In genomic region chr5:44935262-44935661, GRCh38 we compare ENCODE assay signal across 13 cellular contexts.
DNase-seq lines count a peak whose midpoint lies in the region; ATAC-seq, FAIRE-seq and TF ChIP-seq lines count a peak whose summit lies in the region.
"Had no signal": no experiment of that assay in that cellular context is flagged by ENCODE, and none has a peak within 500 bp of the region (broad histone marks: within the 10 kb centered on the region; RNA-seq: fewer than 3 reads in every experiment).

No MANE protein-coding gene starts in this region.

- H3K27ac Mint-ChIP-seq in endothelial cell (ENCODE audit: unreplicated experiment) = no peak overlapping the region
- H3K27ac Mint-ChIP-seq: activated B cell treated with CpG ODN at 0.5 μM for 24 hours had no signal

- intact Hi-C loops in A673 (cut with micrococcal nuclease; ENCODE audit: unreplicated experiment) = loop anchor here (5.0 kb wide), 1 partner anchor 587 kb away; no protein-coding TSS in a partner anchor

- TF ChIP-seq CTCF in A673 (conservative IDR thresholded peaks at IDR 0.05; ENCODE audit: low read depth, low read length) (peak; percentile 72), GM13977 (IDR thresholded peaks at IDR 0.05; ENCODE audit: extremely low read depth, insufficient read depth, missing control alignments) (peak; percentile 50), endothelial cell (IDR thresholded peaks at IDR 0.05; ENCODE audit: unreplicated experiment) (no peak)

- H3K4me3 ChIP-seq in A673 (ENCODE audit: low read depth, low read length, poor library complexity, severe bottlenecking) = no peak overlapping the region
- H3K4me3 ChIP-seq: Peyer's patch, tibial nerve had no signal

- DNase-seq in A673 (ENCODE audit: low spot score) (peak; percentile 62), GM13977 (ENCODE audit: low spot score) (no peak), NCI-H226 (peak; percentile 31), endothelial cell (ENCODE audit: low spot score) (peak; percentile 31), NCI-H1092 (lab: John Stamatoyannopoulos, UW) (no peak), NCI-H510A (lab: John Stamatoyannopoulos, UW) (no peak), H54 (ENCODE audit: insufficient read length, low spot score) (no peak)
- DNase-seq: activated B cell treated with CpG ODN at 0.5 μM for 24 hours; central memory CD4-positive, alpha-beta T cell; Peyer's patch had no signal

- H3K4me1 ChIP-seq in A673 (ENCODE audit: insufficient read depth, low read length, poor library complexity, severe bottlenecking) = no peaks in the 10 kb centered on the region
- H3K4me1 ChIP-seq: Peyer's patch, tibial nerve had no signal

- CTCF ChIA-PET in A673 (lab: Charles Lee) = interaction anchor here (0.6 kb wide), 1 partner anchor 586 kb away, joined by 5 read pairs; no protein-coding TSS in a partner anchor

- no peaks in the 10 kb centered on the region for H3K36me3 Mint-ChIP-seq in endothelial cell (ENCODE audit: low read depth, unreplicated experiment)

- no peaks in the 10 kb centered on the region for H3K9me3 Mint-ChIP-seq in endothelial cell (ENCODE audit: unreplicated experiment)

- H3K27me3 ChIP-seq in A673 (replicated peaks; ENCODE audit: insufficient read depth, low read depth, low read length, poor library complexity) = no peaks in the 10 kb centered on the region
- H3K27me3 ChIP-seq: Peyer's patch, tibial nerve had no signal

- no TSS peak for BruUV-seq in A673 (replicated peaks; lab: Mats Ljungman, UMichigan)

- no peak for FAIRE-seq in H54 (lab: Jason Lieb, UNC)

- POLR2A ChIA-PET in A673 (lab: Charles Lee; ENCODE audit: low non-redundant PET) = no interaction called here

- ATAC-seq in GM18861 (IDR thresholded peaks at IDR 0.05; ENCODE audit: unreplicated experiment) = no peak
- ATAC-seq: left lobe of liver had no signal

- no peak overlapping the region for H3K27ac ChIP-seq in A673 (ENCODE audit: low read depth, low read length, poor library complexity, severe bottlenecking)
- H3K27ac ChIP-seq: Peyer's patch, tibial nerve had no signal

- no peak for TF ChIP-seq POLR2A in H54 (IDR thresholded peaks at IDR 0.05; ENCODE audit: low read depth, low read length)

- no peak overlapping the region for H3K4me3 Mint-ChIP-seq in endothelial cell (ENCODE audit: unreplicated experiment)
- H3K4me3 Mint-ChIP-seq: activated B cell treated with CpG ODN at 0.5 μM for 24 hours had no signal

- in situ Hi-C loops in GM13977 (cut with MboI; ENCODE audit: low pct_unique_long_range_greater_than_20kb, low sequenced_read_pairs, unreplicated experiment) = no loop called here

- H3K9me3 ChIP-seq in A673 (ENCODE audit: low read depth, low read length, poor library complexity, severe bottlenecking) = no peaks in the 10 kb centered on the region
- H3K9me3 ChIP-seq: Peyer's patch had no signal

- no peaks in the 10 kb centered on the region for H3K36me3 ChIP-seq in A673 (ENCODE audit: insufficient read depth, low read length, poor library complexity, severe bottlenecking)
- H3K36me3 ChIP-seq: Peyer's patch, tibial nerve had no signal

- H3K4me1 Mint-ChIP-seq in endothelial cell (ENCODE audit: unreplicated experiment) = no peaks in the 10 kb centered on the region
- H3K4me1 Mint-ChIP-seq: activated B cell treated with CpG ODN at 0.5 μM for 24 hours had no signal

- peaks cover 3% of the 10 kb centered on the region for H3K27me3 Mint-ChIP-seq in endothelial cell (ENCODE audit: unreplicated experiment)
- H3K27me3 Mint-ChIP-seq: activated B cell treated with CpG ODN at 0.5 μM for 24 hours had no signal

Comparison
In these comparisons a context has a peak if more than half of its experiments do, and no peak if none do; other contexts are left out.
1. DNase-seq: peak in A673 (single experiment), NCI-H226 (single experiment) and endothelial cell (single experiment); none in GM13977 (single experiment), NCI-H1092 (single experiment), NCI-H510A (single experiment) and H54 (single experiment).